2 cellular contexts compared by ENCODE assay signal in genomic region chr11:65413077-65413664, GRCh38. TPM values are rescaled to one million over a fixed set of nuclear protein-coding genes. Genes with fewer than 3 reads are reported as not detected.
"Had no signal": no experiment of that assay in that cellular context is flagged by ENCODE, and none has a peak within 500 bp of the region (broad histone marks: within the 10 kb centered on the region; RNA-seq: fewer than 3 reads in every experiment).

No MANE protein-coding gene starts in this region.

RNA-seq across cellular contexts. Expression of gene TIGD3, which starts 58.6 kb away (rescaled TPM):
- total RNA-seq: thoracic aorta had no signal
- polyA plus RNA-seq: smooth muscle cell had no signal
